ENCODE assay signal across 21 cellular contexts in the genomic region with DNA sequence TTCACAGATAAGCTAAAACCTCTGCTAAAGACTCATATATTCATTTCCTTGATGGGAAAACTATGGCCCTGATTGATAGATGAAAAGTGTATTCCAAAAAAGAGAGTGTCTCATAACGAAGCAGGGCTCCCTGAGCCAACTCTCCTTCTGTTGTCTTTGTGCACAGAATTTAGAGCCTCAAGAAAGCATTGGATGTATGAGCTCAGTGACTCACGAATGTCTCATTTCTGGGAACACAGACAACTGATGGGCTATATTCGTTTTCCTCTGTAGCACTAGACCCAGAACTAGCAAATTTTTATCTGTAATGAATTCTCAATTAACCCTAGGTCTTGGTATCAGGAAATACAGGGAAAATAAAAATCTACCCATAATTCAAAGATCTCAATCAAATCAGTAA.
DNase-seq lines count a peak whose midpoint lies in the region; ATAC-seq and TF ChIP-seq lines count a peak whose summit lies in the region.
"Had no signal": no experiment of that assay in that cellular context is flagged by ENCODE, and none has a peak within 500 bp of the region (broad histone marks: within the 10 kb centered on the region; RNA-seq: fewer than 3 reads in every experiment).

No MANE protein-coding gene starts in this region.

- ATAC-seq in aorta (ENCODE audit: low FRiP score) = peak; percentile 33
- ATAC-seq: activated CD4-positive, CD25-positive, alpha-beta regulatory T cell treated with anti-CD3 and anti-CD28 coated beads, Interleukin-2, amount 50 U/mL, for 24 hours; sciatic nerve; stimulated activated naive CD8-positive, alpha-beta T cell treated with anti-CD3 and anti-CD28 coated beads, Interleukin-15, Interleukin-2, amounts not matched to agents 100 U/mL and 50 U/mL, for 24 hours had no signal

- no peak for TF ChIP-seq POLR2A in breast epithelium (IDR thresholded peaks at IDR 0.05)

- H3K36me3 ChIP-seq in breast epithelium = no peaks in the 10 kb centered on the region
- peaks cover 0 to under 1% of the 10 kb centered on the region in 2 donors for H3K36me3 ChIP-seq in aorta (ENCODE audit: control insufficient read depth in 1 of 2, insufficient read depth in 2 of 2, low read length in 1 of 2)
- H3K36me3 ChIP-seq: uterus had no signal

- no peaks in the 10 kb centered on the region for H3K27me3 Mint-ChIP-seq in MCF 10A (ENCODE audit: insufficient read depth, unreplicated experiment)
- H3K27me3 Mint-ChIP-seq: activated naive CD4-positive, alpha-beta T cell treated with anti-CD3 and anti-CD28 coated beads, Interleukin-2, amount 50 U/mL, for 24 hours; memory B cell had no signal

- peaks cover 4% of the 10 kb centered on the region for H3K36me3 Mint-ChIP-seq in MCF 10A (ENCODE audit: insufficient read depth, unreplicated experiment)

- H3K4me3 Mint-ChIP-seq in MCF 10A (ENCODE audit: unreplicated experiment) = no peak overlapping the region
- H3K4me3 Mint-ChIP-seq: activated naive CD4-positive, alpha-beta T cell treated with anti-CD3 and anti-CD28 coated beads, Interleukin-2, amount 50 U/mL, for 24 hours; memory B cell; T-helper 1 cell treated with Interleukin-12 subunit alpha and Interleukin-12 subunit beta and Interleukin-4 antibody, amounts not matched to agents 30 μg/mL and 1 μg/mL, for 36 hours had no signal

- POLR2A ChIA-PET in MCF 10A (lab: Yijun Ruan, JAX) = interaction anchor here (0.6 kb wide), 1 partner anchor 69 kb away, joined by 3 read pairs; no protein-coding TSS in a partner anchor

- in situ Hi-C loops in astrocyte of the cerebellum (cut with HindIII; ENCODE audit: low sequenced_read_pairs) (no loop called here), G401 (cut with HindIII; ENCODE audit: low sequenced_read_pairs) (no loop called here)

- no peak for TF ChIP-seq CTCF in MCF 10A (IDR thresholded peaks at IDR 0.05; ENCODE audit: unreplicated experiment)
- TF ChIP-seq CTCF in breast epithelium (IDR thresholded peaks at IDR 0.05) = no peak
- TF ChIP-seq CTCF in astrocyte of the cerebellum (IDR thresholded peaks at IDR 0.05; ENCODE audit: low read depth, low read length, missing control alignments) = no peak
- no peak for TF ChIP-seq CTCF in foreskin fibroblast (IDR thresholded peaks at IDR 0.05; ENCODE audit: low read depth, low read length)

- WGBS in aorta, 2 donors = 8 to 13% methylated on average over 3 of the region's 3 CpGs

- H3K9me3 ChIP-seq in breast epithelium = no peaks in the 10 kb centered on the region
- no peaks in the 10 kb centered on the region for H3K9me3 ChIP-seq in aorta (ENCODE audit: control insufficient read depth, low read length)
- H3K9me3 ChIP-seq: uterus had no signal

- H3K27ac ChIP-seq in breast epithelium = no peak overlapping the region
- H3K27ac ChIP-seq in aorta (ENCODE audit: low read depth in 1 of 2, low read length in 2 of 2) = no peak overlapping the region
- H3K27ac ChIP-seq: uterus had no signal

- CTCF ChIA-PET in MCF 10A (lab: Yijun Ruan, JAX) = interaction anchor here (0.6 to 1.5 kb wide), 2 partner anchors 11 to 19 kb away, joined by 3 to 4 read pairs; no protein-coding TSS in a partner anchor

- no peaks in the 10 kb centered on the region for H3K4me1 ChIP-seq in breast epithelium
- H3K4me1 ChIP-seq in aorta (ENCODE audit: control insufficient read depth in 1 of 2, insufficient read depth in 2 of 2, low read length in 2 of 2) = no peaks in the 10 kb centered on the region
- H3K4me1 ChIP-seq: uterus had no signal

- H3K27me3 ChIP-seq in breast epithelium = no peaks in the 10 kb centered on the region
- H3K27me3 ChIP-seq in aorta (ENCODE audit: control insufficient read depth in 1 of 2, insufficient read depth in 2 of 2, low read length in 1 of 2) = no peaks in the 10 kb centered on the region
- H3K27me3 ChIP-seq: uterus had no signal

- H3K4me3 ChIP-seq in breast epithelium (no peak overlapping the region), astrocyte of the cerebellum (ENCODE audit: low read depth, low read length) (no peak overlapping the region), foreskin fibroblast (ENCODE audit: low read depth in 1 of 2, low read length in 2 of 2) (no peak overlapping the region), aorta (ENCODE audit: low read length in 2 of 2) (no peak overlapping the region)
- H3K4me3 ChIP-seq: K562, uterus had no signal

- no peaks in the 10 kb centered on the region for H3K4me1 Mint-ChIP-seq in MCF 10A (ENCODE audit: insufficient read depth, unreplicated experiment)

- no peak overlapping the region for H3K27ac Mint-ChIP-seq in MCF 10A (ENCODE audit: low read depth, unreplicated experiment)
- H3K27ac Mint-ChIP-seq: activated naive CD4-positive, alpha-beta T cell treated with anti-CD3 and anti-CD28 coated beads, Interleukin-2, amount 50 U/mL, for 24 hours; memory B cell; T-helper 1 cell treated with Interleukin-12 subunit alpha and Interleukin-12 subunit beta and Interleukin-4 antibody, amounts not matched to agents 30 μg/mL and 1 μg/mL, for 36 hours had no signal

- no peaks in the 10 kb centered on the region for H3K9me3 Mint-ChIP-seq in MCF 10A (ENCODE audit: unreplicated experiment)
- H3K9me3 Mint-ChIP-seq: activated naive CD4-positive, alpha-beta T cell treated with anti-CD3 and anti-CD28 coated beads, Interleukin-2, amount 50 U/mL, for 24 hours; memory B cell; T-helper 1 cell treated with Interleukin-12 subunit alpha and Interleukin-12 subunit beta and Interleukin-4 antibody, amounts not matched to agents 30 μg/mL and 1 μg/mL, for 36 hours had no signal

- peak; percentile 33 for DNase-seq in MCF 10A (ENCODE audit: unreplicated experiment)
- DNase-seq in breast epithelium (ENCODE audit: low spot score in 2 of 2) = no peak
- DNase-seq in astrocyte of the cerebellum (ENCODE audit: low read depth) = peak; percentile 55
- peak; percentile 79 to 91 for DNase-seq in foreskin fibroblast
- DNase-seq in aorta = no peak
- no peak for DNase-seq in G401 (ENCODE audit: low spot score)
- no peak for DNase-seq in stimulated activated CD4-positive, alpha-beta T cell treated with anti-CD3 and anti-CD28 coated beads, Interleukin-4, amount 100 ng/mL, for 24 hours
- DNase-seq in SHP77 treated with DMSO at 0.1 percent for 48 hours (lab: John Stamatoyannopoulos, UW) = no peak
- DNase-seq: 8988T; activated CD8-positive, alpha-beta memory T cell treated with anti-CD3 and anti-CD28 coated beads, Interleukin-2, amount 50 U/mL, for 4 hours; H7; NCI-H526; RPMI8226; stimulated activated naive CD8-positive, alpha-beta T cell treated with anti-CD3 and anti-CD28 coated beads, Interleukin-15, Interleukin-2, amounts not matched to agents 100 U/mL and 50 U/mL, for 24 hours; uterus had no signal

- intact Hi-C loops in MCF 10A (cut with micrococcal nuclease) (no loop called here), breast epithelium (cut with DNase I; ENCODE audit: low total_unique reads) (no loop called here), aorta (cut with DNase I) (no loop called here)

- BruUV-seq in MCF 10A (replicated peaks; lab: Mats Ljungman, UMichigan) = no TSS peak

Comparison
In these comparisons a context has a peak if more than half of its experiments do, and no peak if none do; other contexts are left out.
1. DNase-seq: peak in MCF 10A (single experiment), astrocyte of the cerebellum (single experiment) and foreskin fibroblast (2 of 2); none in breast epithelium (0 of 2), aorta (0 of 2), G401 (single experiment), stimulated activated CD4-positive, alpha-beta T cell treated with anti-CD3 and anti-CD28 coated beads, Interleukin-4, amount 100 ng/mL, for 24 hours (single experiment) and SHP77 treated with DMSO at 0.1 percent for 48 hours (single experiment).